ENCODE assay signal across 20 cellular contexts in genomic region chr11:130711193-130711592, GRCh38.
"Had no signal": no experiment of that assay in that cellular context is flagged by ENCODE, and none has a peak within 500 bp of the region (broad histone marks: within the 10 kb centered on the region; RNA-seq: fewer than 3 reads in every experiment).

No MANE protein-coding gene starts in this region.

- H3K4me3 ChIP-seq: body of pancreas, gastroesophageal sphincter, lung, right atrium auricular region, tibial nerve had no signal

- H3K4me1 Mint-ChIP-seq: activated CD4-positive, alpha-beta T cell treated with anti-CD3 and anti-CD28 coated beads, Interleukin-2, amount 10 ng/mL, durations not matched to agents 7 days and 5 days; activated naive CD8-positive, alpha-beta T cell treated with anti-CD3 and anti-CD28 coated beads, Interleukin-2, amount 10 ng/mL, durations not matched to agents 7 days and 5 days; T-cell had no signal

- H3K27ac ChIP-seq: body of pancreas, gastroesophageal sphincter, right atrium auricular region, tibial nerve had no signal

- H3K36me3 Mint-ChIP-seq: activated naive CD8-positive, alpha-beta T cell treated with anti-CD3 and anti-CD28 coated beads, Interleukin-2, amount 10 ng/mL, durations not matched to agents 7 days and 5 days; T-cell had no signal

- H3K27ac Mint-ChIP-seq: activated CD4-positive, alpha-beta T cell treated with anti-CD3 and anti-CD28 coated beads, Interleukin-2, amount 10 ng/mL, durations not matched to agents 7 days and 5 days; activated CD8-positive, alpha-beta T cell treated with anti-CD3 and anti-CD28 coated beads, Interleukin-2, amount 10 ng/mL, durations not matched to agents 7 days and 5 days; activated naive CD8-positive, alpha-beta T cell treated with anti-CD3 and anti-CD28 coated beads, Interleukin-2, amount 10 ng/mL, durations not matched to agents 7 days and 5 days; activated T-cell treated with anti-CD3 and anti-CD28 coated beads, Interleukin-2, amount 50 U/mL, for 24 hours; activated T-helper 2 cell treated with anti-CD3 and anti-CD28 coated beads, Interferon-gamma antibody, Interleukin-2, Interleukin-4, amounts not matched to agents 10 μg/mL and 5 μg/mL and 100 μg/mL, durations not matched to agents 14 hours and 24 hours and 36 hours; T-cell had no signal

- H3K9me3 ChIP-seq: body of pancreas, right atrium auricular region had no signal

- H3K4me3 Mint-ChIP-seq: activated CD4-positive, alpha-beta T cell treated with anti-CD3 and anti-CD28 coated beads, Interleukin-2, amount 10 ng/mL, durations not matched to agents 7 days and 5 days; activated CD8-positive, alpha-beta T cell treated with anti-CD3 and anti-CD28 coated beads, Interleukin-2, amount 10 ng/mL, durations not matched to agents 7 days and 5 days; activated naive CD8-positive, alpha-beta T cell treated with anti-CD3 and anti-CD28 coated beads, Interleukin-2, amount 10 ng/mL, durations not matched to agents 7 days and 5 days; activated T-cell treated with anti-CD3 and anti-CD28 coated beads, Interleukin-2, amount 50 U/mL, for 24 hours; nephron progenitor cell; T-cell had no signal

- H3K9me3 Mint-ChIP-seq: activated CD4-positive, alpha-beta T cell treated with anti-CD3 and anti-CD28 coated beads, Interleukin-2, amount 10 ng/mL, durations not matched to agents 7 days and 5 days; activated naive CD8-positive, alpha-beta T cell treated with anti-CD3 and anti-CD28 coated beads, Interleukin-2, amount 10 ng/mL, durations not matched to agents 7 days and 5 days; activated T-cell treated with anti-CD3 and anti-CD28 coated beads, Interleukin-2, amount 50 U/mL, for 24 hours; activated T-helper 2 cell treated with anti-CD3 and anti-CD28 coated beads, Interferon-gamma antibody, Interleukin-2, Interleukin-4, amounts not matched to agents 10 μg/mL and 5 μg/mL and 100 μg/mL, durations not matched to agents 14 hours and 24 hours and 36 hours had no signal

- H3K4me1 ChIP-seq: body of pancreas, right atrium auricular region had no signal

- H3K27me3 ChIP-seq: body of pancreas, gastroesophageal sphincter, right atrium auricular region, tibial nerve had no signal

- H3K27me3 Mint-ChIP-seq: activated CD4-positive, alpha-beta T cell treated with anti-CD3 and anti-CD28 coated beads, Interleukin-2, amount 10 ng/mL, durations not matched to agents 7 days and 5 days had no signal

- H3K36me3 ChIP-seq: gastroesophageal sphincter, right atrium auricular region, tibial nerve had no signal

- DNase-seq: activated CD4-positive, alpha-beta T cell treated with anti-CD3 and anti-CD28 coated beads, Interleukin-2, amount 10 ng/mL, durations not matched to agents 7 days and 5 days; activated CD8-positive, alpha-beta T cell treated with anti-CD3 and anti-CD28 coated beads, Interleukin-2, amount 10 ng/mL, durations not matched to agents 7 days and 5 days; activated naive CD4-positive, alpha-beta T cell treated with Interleukin-2 at 50 U/mL for 16 hours; activated naive CD8-positive, alpha-beta T cell treated with anti-CD3 and anti-CD28 coated beads, Interleukin-2, amount 10 ng/mL, durations not matched to agents 7 days and 5 days; activated T-cell treated with anti-CD3 and anti-CD28 coated beads, Interleukin-2, amount 50 U/mL, for 24 hours; body of pancreas; caudate nucleus; erythroblast; left cardiac atrium; midbrain; nephron progenitor cell; stimulated activated naive CD8-positive, alpha-beta T cell treated with anti-CD3 and anti-CD28 coated beads, Interleukin-15, Interleukin-2, amounts not matched to agents 100 U/mL and 50 U/mL, for 24 hours; T-cell; T-helper 9 cell had no signal

- ATAC-seq: activated CD4-positive, CD25-positive, alpha-beta regulatory T cell treated with anti-CD3 and anti-CD28 coated beads, Interleukin-2, amount 50 U/mL, for 24 hours; activated CD8-positive, alpha-beta T cell treated with anti-CD3 and anti-CD28 coated beads, Interleukin-2, amount 10 ng/mL, durations not matched to agents 7 days and 5 days; body of pancreas; gastroesophageal sphincter; stimulated activated naive CD8-positive, alpha-beta T cell treated with anti-CD3 and anti-CD28 coated beads, Interleukin-15, Interleukin-2, amounts not matched to agents 100 U/mL and 50 U/mL, for 24 hours; T-cell had no signal
